ENCODE assay signal across 11 cellular contexts in genomic region chr1:65266501-65266900, GRCh38. TPM values are rescaled to one million over a fixed set of nuclear protein-coding genes. Genes with fewer than 3 reads are reported as not detected.
DNase-seq lines count a peak whose midpoint lies in the region; ATAC-seq and TF ChIP-seq lines count a peak whose summit lies in the region.
"Had no signal": no experiment of that assay in that cellular context is flagged by ENCODE, and none has a peak within 500 bp of the region (broad histone marks: within the 10 kb centered on the region; RNA-seq: fewer than 3 reads in every experiment).

No MANE protein-coding gene starts in this region.

- no peak overlapping the region for H4K5ac ChIP-seq in IMR-90 (ENCODE audit: low read depth, low read length)

- H4K8ac ChIP-seq in IMR-90 (ENCODE audit: low read depth in 2 of 2, low read length in 2 of 2), result no peak overlapping the region

- no peak overlapping the region for H3K23ac ChIP-seq in IMR-90 (ENCODE audit: low read depth, low read length)

- no peak overlapping the region for H3K4me3 ChIP-seq in IMR-90 (ENCODE audit: insufficient read depth, low read depth, low read length)
- H3K4me3 ChIP-seq in endocrine pancreas (ENCODE audit: control insufficient read depth, insufficient read depth, low read length), result peak overlapping the region; percentile 82
- H3K4me3 ChIP-seq in psoas muscle, result peak overlapping the region; percentile 59
- peak overlapping the region in 1 of 4 donors; percentile 54 for H3K4me3 ChIP-seq in gastrocnemius medialis

- H3K14ac ChIP-seq in IMR-90 (replicated peaks; ENCODE audit: low read depth, low read length), result no peak overlapping the region

- H3K4ac ChIP-seq in IMR-90 (ENCODE audit: low read depth, low read length), result no peak overlapping the region

- no peaks in the 10 kb centered on the region for H3K9me3 Mint-ChIP-seq in activated CD4-positive, alpha-beta T cell treated with anti-CD3 and anti-CD28 coated beads, Interleukin-2, amount 10 ng/mL, durations not matched to agents 7 days and 5 days

- H2AK5ac ChIP-seq in IMR-90 (ENCODE audit: low read depth, low read length), result no peak overlapping the region

- H3K36me3 ChIP-seq in IMR-90 (ENCODE audit: control insufficient read depth, insufficient read depth, low read length) (no peaks in the 10 kb centered on the region), endocrine pancreas (ENCODE audit: control insufficient read depth, insufficient read depth, low read length) (no peaks in the 10 kb centered on the region), psoas muscle (ENCODE audit: insufficient read depth in 1 of 2, low read depth in 1 of 2) (no peaks in the 10 kb centered on the region), gastrocnemius medialis (no peaks in the 10 kb centered on the region)
- H3K36me3 ChIP-seq: adrenal gland, Peyer's patch had no signal

- H3K79me1 ChIP-seq in IMR-90 (ENCODE audit: low read depth in 1 of 2, low read length in 2 of 2), result no peaks in the 10 kb centered on the region

- dilution Hi-C loops in IMR-90 (cut with HindIII; ENCODE audit: low sequenced_read_pairs, unreplicated experiment), result no loop called here

- H3K4me3 Mint-ChIP-seq in activated CD4-positive, alpha-beta T cell treated with anti-CD3 and anti-CD28 coated beads, Interleukin-2, amount 10 ng/mL, durations not matched to agents 7 days and 5 days, result peak overlapping the region; percentile 65

- in situ Hi-C loops in IMR-90 (cut with MboI; ENCODE audit: low sequenced_read_pairs) (no loop called here), gastrocnemius medialis (cut with MboI; ENCODE audit: low sequenced_read_pairs in 4 of 4) (no loop called here)

- TF ChIP-seq CTCF in IMR-90 (conservative IDR thresholded peaks at IDR 0.05; ENCODE audit: low read depth, low read length) (no peak), psoas muscle (IDR thresholded peaks at IDR 0.05) (no peak), gastrocnemius medialis (IDR thresholded peaks at IDR 0.05 in 4 of 5, conservative IDR thresholded peaks at IDR 0.05 in 1 of 5) (no peak)

- H3K9me1 ChIP-seq in IMR-90 (ENCODE audit: insufficient read depth, low read length), result no peaks in the 10 kb centered on the region

- H3K18ac ChIP-seq in IMR-90 (ENCODE audit: low read depth, low read length), result no peak overlapping the region

- no peak for TF ChIP-seq POLR2A in IMR-90 (IDR thresholded peaks at IDR 0.05; ENCODE audit: low read depth, low read length)
- no peak for TF ChIP-seq POLR2A in gastrocnemius medialis (IDR thresholded peaks at IDR 0.05)

- CTCF ChIA-PET in activated CD4-positive, alpha-beta T cell treated with anti-CD3 and anti-CD28 coated beads, Interleukin-2, amount 10 ng/mL, durations not matched to agents 7 days and 5 days (lab: Charles Lee), result interaction anchor here (0.7 to 1.2 kb wide), 2 partner anchors 10 to 12 kb away, joined by 3 to 4 read pairs; no protein-coding TSS in a partner anchor
- CTCF ChIA-PET in IMR-90 (lab: Yijun Ruan, JAX), result interaction anchor here (0.9 kb wide), 1 partner anchor 16 kb away, joined by 3 read pairs; no protein-coding TSS in a partner anchor

- H3K4me1 ChIP-seq in IMR-90 (ENCODE audit: control insufficient read depth, insufficient read depth, low read length) (no peaks in the 10 kb centered on the region), endocrine pancreas (ENCODE audit: control insufficient read depth, insufficient read depth, low read length) (peaks cover 13% of the 10 kb centered on the region), psoas muscle (peaks cover 8% of the 10 kb centered on the region), gastrocnemius medialis (peaks cover 11 to 15% of the 10 kb centered on the region in 2 donors)

- no peak overlapping the region for H2BK120ac ChIP-seq in IMR-90 (ENCODE audit: low read depth, low read length)

- POLR2A ChIA-PET in activated CD4-positive, alpha-beta T cell treated with anti-CD3 and anti-CD28 coated beads, Interleukin-2, amount 10 ng/mL, durations not matched to agents 7 days and 5 days (lab: Charles Lee), result no interaction called here
- POLR2A ChIA-PET in IMR-90 (lab: Charles Lee; ENCODE audit: unreplicated experiment), result no interaction called here

- no peak overlapping the region for H3K9ac ChIP-seq in IMR-90 (ENCODE audit: low read depth, low read length)
- peak overlapping the region; percentile 60 for H3K9ac ChIP-seq in endocrine pancreas (ENCODE audit: control insufficient read depth, insufficient read depth, low read length)

- no peak overlapping the region for H2BK20ac ChIP-seq in IMR-90 (ENCODE audit: low read depth, low read length)

- H3K9me3 ChIP-seq in IMR-90 (ENCODE audit: control insufficient read depth, insufficient read depth, low read length), result no peaks in the 10 kb centered on the region
- H3K9me3 ChIP-seq in endocrine pancreas (ENCODE audit: control insufficient read depth, low read length), result no peaks in the 10 kb centered on the region
- H3K9me3 ChIP-seq in psoas muscle, result no peaks in the 10 kb centered on the region
- H3K9me3 ChIP-seq in gastrocnemius medialis, result no peaks in the 10 kb centered on the region
- H3K9me3 ChIP-seq: adrenal gland, Peyer's patch had no signal

- no peak overlapping the region for H2BK5ac ChIP-seq in IMR-90 (ENCODE audit: low read depth, low read length, poor library complexity, severe bottlenecking)

- ATAC-seq in IMR-90 (ENCODE audit: low read depth) (no peak), psoas muscle (no peak), gastrocnemius medialis (no peak)

- intact Hi-C loops in IMR-90 (cut with micrococcal nuclease), result no loop called here
- intact Hi-C loops in psoas muscle (cut with DNase I), result no loop called here
- intact Hi-C loops in gastrocnemius medialis (cut with DNase I; ENCODE audit: low total_unique reads), result no loop called here

- H3K56ac ChIP-seq in IMR-90 (ENCODE audit: extremely low read depth, insufficient read depth, low read length), result no peak overlapping the region

- H3K27me3 Mint-ChIP-seq in activated CD4-positive, alpha-beta T cell treated with anti-CD3 and anti-CD28 coated beads, Interleukin-2, amount 10 ng/mL, durations not matched to agents 7 days and 5 days, result peaks cover 45% of the 10 kb centered on the region

- TF ChIP-seq RAD21 in IMR-90 (IDR thresholded peaks at IDR 0.05; ENCODE audit: low read length), result no peak

- no peak overlapping the region for H2AFZ ChIP-seq in IMR-90 (replicated peaks; ENCODE audit: low read length, poor library complexity)

- H3K27ac Mint-ChIP-seq in activated CD4-positive, alpha-beta T cell treated with anti-CD3 and anti-CD28 coated beads, Interleukin-2, amount 10 ng/mL, durations not matched to agents 7 days and 5 days, result no peak overlapping the region

- no peaks in the 10 kb centered on the region for H3K36me3 Mint-ChIP-seq in activated CD4-positive, alpha-beta T cell treated with anti-CD3 and anti-CD28 coated beads, Interleukin-2, amount 10 ng/mL, durations not matched to agents 7 days and 5 days (ENCODE audit: low read depth)

- no peak overlapping the region for H2BK15ac ChIP-seq in IMR-90 (ENCODE audit: low read depth, low read length)

- no peak for DNase-seq in activated CD4-positive, alpha-beta T cell treated with anti-CD3 and anti-CD28 coated beads, Interleukin-2, amount 10 ng/mL, durations not matched to agents 7 days and 5 days
- DNase-seq in activated CD4-positive, alpha-beta T cell treated with anti-CD3 and anti-CD28 coated beads, Interleukin-2, amount 50 U/mL, for 1 hour, result no peak
- no peak for DNase-seq in IMR-90
- no peak for DNase-seq in psoas muscle
- no peak for DNase-seq in CD1c-positive myeloid dendritic cell (ENCODE audit: extremely low spot score)
- DNase-seq in gastrocnemius medialis, result no peak
- DNase-seq in SHP77 treated with DMSO at 0.1 percent for 48 hours (lab: John Stamatoyannopoulos, UW), result no peak
- DNase-seq: Karpas-422, Peyer's patch had no signal

- no peak overlapping the region for H4K91ac ChIP-seq in IMR-90 (ENCODE audit: insufficient read depth, low read depth, low read length)

- no peaks in the 10 kb centered on the region for H4K20me1 ChIP-seq in IMR-90 (ENCODE audit: insufficient read depth, low read length)

- H3K4me1 Mint-ChIP-seq in activated CD4-positive, alpha-beta T cell treated with anti-CD3 and anti-CD28 coated beads, Interleukin-2, amount 10 ng/mL, durations not matched to agents 7 days and 5 days, result peaks cover 17% of the 10 kb centered on the region

- H3K27ac ChIP-seq in IMR-90 (ENCODE audit: insufficient read depth, low read length), result no peak overlapping the region
- H3K27ac ChIP-seq in psoas muscle, result no peak overlapping the region
- no peak overlapping the region for H3K27ac ChIP-seq in gastrocnemius medialis
- H3K27ac ChIP-seq: Peyer's patch had no signal

- H3K4me2 ChIP-seq in IMR-90 (ENCODE audit: low read depth, low read length), result no peak overlapping the region

- BruUV-seq in IMR-90 (replicated peaks; lab: Mats Ljungman, UMichigan), result no TSS peak

- peaks cover 22% of the 10 kb centered on the region for H3K27me3 ChIP-seq in IMR-90 (ENCODE audit: control insufficient read depth, insufficient read depth, low read length)
- H3K27me3 ChIP-seq in endocrine pancreas (ENCODE audit: control insufficient read depth, insufficient read depth, low read length), result no peaks in the 10 kb centered on the region
- H3K27me3 ChIP-seq in psoas muscle (ENCODE audit: insufficient read depth in 3 of 3, low read length in 2 of 3), result peaks cover 0 to 27% (median 4%) of the 10 kb centered on the region in 3 donors
- peaks cover 3 to 23% (median 9%) of the 10 kb centered on the region in 3 donors for H3K27me3 ChIP-seq in gastrocnemius medialis
- H3K27me3 ChIP-seq: adrenal gland, Peyer's patch had no signal

- H2AK9ac ChIP-seq in IMR-90 (replicated peaks; ENCODE audit: low read depth, low read length, poor library complexity), result no peak overlapping the region

TF ChIP-seq in IMR-90, 13 proteins besides CTCF, POLR2A, EP300 and RAD21:
- TF ChIP-seq SMC3 (IDR thresholded peaks at IDR 0.05; ENCODE audit: low read depth, low read length) (no peak), CEBPB (IDR thresholded peaks at IDR 0.05; ENCODE audit: low read depth, low read length) (no peak), NFE2L2 (IDR thresholded peaks at IDR 0.05; ENCODE audit: low read depth, low read length) (0 out of 2 replicates have a peak, but pooled peaks have one; percentile 4)

RNA-seq across cellular contexts. Expression of gene DNAJC6, which starts 42.8 kb away (rescaled TPM):
- total RNA-seq in activated CD4-positive, alpha-beta T cell treated with anti-CD3 and anti-CD28 coated beads, Interleukin-2, amount 10 ng/mL, durations not matched to agents 7 days and 5 days, result 1 to 10 TPM; 1.9 TPM
- total RNA-seq in IMR-90 (2012; rRNA removed) (0.18 and 0.28 TPM in 2 replicates), psoas muscle (1 to 10 TPM in 2 of 4 donors, under 1 TPM in 2; 0.46 to 2.2 (median 1.1) TPM), gastrocnemius medialis (under 1 TPM in 3 of 4 donors, not detected in 1; 0.10 to 0.75 (median 0.36) TPM)
- polyA plus RNA-seq in IMR-90 (2012; rRNA removed) (0.05 and 0.13 TPM in 2 replicates), psoas muscle (under 1 TPM; 0.09 to 0.23 (median 0.20) TPM)
- polyA plus RNA-seq in IMR-90 (2012; cell fraction: cytosol; rRNA removed), result 0.04 TPM in 1 of 2 replicates, not detected in the other
- polyA plus RNA-seq in IMR-90 (2012; cell fraction: nucleus; rRNA removed; ENCODE audit: low replicate concordance), result 0.05 and 0.13 TPM in 2 replicates
